In the genomic region with DNA sequence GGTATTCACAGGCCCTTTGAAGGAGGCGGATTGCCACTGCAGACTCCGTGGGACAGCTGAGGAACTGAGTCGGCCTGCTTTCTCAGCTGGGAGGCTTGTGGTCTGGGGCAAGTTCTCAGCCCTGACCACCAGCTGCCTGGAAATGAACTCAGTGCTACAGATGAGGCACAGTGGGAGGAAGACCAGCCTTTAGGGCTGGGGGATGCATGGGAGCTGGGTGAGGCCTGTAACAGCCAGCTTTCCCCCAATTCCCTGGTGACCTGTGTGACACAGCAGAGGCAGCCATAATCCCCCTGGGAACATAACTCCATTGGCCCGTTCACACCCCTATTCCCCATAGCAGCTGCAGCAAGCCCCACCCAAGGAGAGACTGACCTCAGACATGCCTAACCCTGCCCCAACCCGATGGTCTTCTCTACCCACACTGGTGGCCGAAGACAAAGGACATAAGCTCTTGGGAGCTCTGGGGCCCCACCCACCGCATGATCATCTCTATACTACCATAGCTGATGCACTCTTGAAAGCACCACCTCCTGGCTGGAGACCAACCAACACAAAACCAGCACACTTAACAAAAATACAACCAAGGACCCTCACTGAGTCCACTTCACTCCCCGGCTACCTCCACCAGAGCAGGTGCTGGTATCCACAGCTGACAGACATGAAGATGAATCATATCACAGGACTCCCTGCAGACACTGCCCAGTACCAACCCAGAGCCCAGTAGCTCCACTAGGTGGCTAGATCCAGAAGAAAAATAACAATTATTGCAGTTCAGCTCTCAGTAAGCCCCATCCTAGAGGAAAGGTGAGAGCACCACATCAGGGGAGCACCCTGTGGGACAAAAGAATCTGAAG, we compare ENCODE assay signal across 8 cellular contexts. TPM values are rescaled to one million over a fixed set of nuclear protein-coding genes. Genes with fewer than 3 reads are reported as not detected.
DNase-seq lines count a peak whose midpoint lies in the region; ATAC-seq, FAIRE-seq and TF ChIP-seq lines count a peak whose summit lies in the region.

No MANE protein-coding gene starts in this region.

- TF ChIP-seq CTCF in GM13977 (IDR thresholded peaks at IDR 0.05; ENCODE audit: extremely low read depth, insufficient read depth, missing control alignments) (peak; percentile 8), keratinocyte (optimal IDR thresholded peaks at IDR 0.05 in 1 of 3, IDR thresholded peaks at IDR 0.05 in 1 of 3, conservative IDR thresholded peaks at IDR 0.05 in 1 of 3; ENCODE audit: extremely low read depth in 1 of 3, insufficient read depth in 2 of 3, low read length in 3 of 3) (peak in 2 of 3 experiments; percentile 19 to 40)

- H3K9ac ChIP-seq in keratinocyte (ENCODE audit: control insufficient read depth, extremely low read depth, insufficient read depth, low read length), result no peak overlapping the region

- no peaks in the 10 kb centered on the region for H3K9me1 ChIP-seq in keratinocyte (ENCODE audit: control insufficient read depth, extremely low read depth, insufficient read depth, low read length)

- H3K4me1 ChIP-seq in keratinocyte (ENCODE audit: control insufficient read depth, extremely low read depth, insufficient read depth, low read length), result no peaks in the 10 kb centered on the region

- no peaks in the 10 kb centered on the region for H3K27me3 ChIP-seq in keratinocyte (ENCODE audit: control insufficient read depth, extremely low read depth, insufficient read depth, low read length)

- H3K9me3 ChIP-seq in keratinocyte (ENCODE audit: control insufficient read depth, low read depth, low read length), result no peaks in the 10 kb centered on the region

- no peak for FAIRE-seq in keratinocyte (lab: Jason Lieb, UNC)

- H3K4me3 ChIP-seq in keratinocyte (ENCODE audit: control insufficient read depth in 2 of 3, extremely low read depth in 1 of 3, insufficient read depth in 2 of 3, low read depth in 1 of 3, low read length in 3 of 3), result no peak overlapping the region

- no peak overlapping the region for H2AFZ ChIP-seq in keratinocyte (ENCODE audit: control insufficient read depth, low read length)

- no peak overlapping the region for H3K4me2 ChIP-seq in keratinocyte (ENCODE audit: control insufficient read depth, extremely low read depth, insufficient read depth, low read depth, low read length)

- in situ Hi-C loops in GM13977 (cut with MboI; ENCODE audit: low pct_unique_long_range_greater_than_20kb, low sequenced_read_pairs, unreplicated experiment), result no loop called here

- dilution Hi-C loops in keratinocyte (cut with MboI; ENCODE audit: extremely low pct_ligation_motif_present, low sequenced_read_pairs), result no loop called here

- no peak overlapping the region for H3K27ac ChIP-seq in keratinocyte (ENCODE audit: control insufficient read depth, insufficient read depth, low read length)

- ATAC-seq in GM21526 (IDR thresholded peaks at IDR 0.05; ENCODE audit: low FRiP score, unreplicated experiment), result peak; percentile 79
- peak; percentile 80 for ATAC-seq in HG03520 (IDR thresholded peaks at IDR 0.05; ENCODE audit: unreplicated experiment)

- H3K36me3 ChIP-seq in keratinocyte (ENCODE audit: control insufficient read depth in 2 of 2, extremely low read depth in 1 of 2, insufficient read depth in 2 of 2, low read length in 2 of 2), result no peaks in the 10 kb centered on the region

- DNase-seq in GM13977 (ENCODE audit: low spot score) (no peak), keratinocyte (ENCODE audit: low read depth, low spot score) (no peak), hepatic stellate cell (ENCODE audit: low spot score) (no peak), GM03348 (ENCODE audit: low spot score) (no peak), DMS 273 treated with DMSO at 0.1 percent for 48 hours (lab: John Stamatoyannopoulos, UW) (no peak), anterior cingulate cortex (lab: John Stamatoyannopoulos, UW) (no peak)

- peaks cover 69% of the 10 kb centered on the region for H3K79me2 ChIP-seq in keratinocyte (ENCODE audit: control insufficient read depth, insufficient read depth, low read length)

- H4K20me1 ChIP-seq in keratinocyte (ENCODE audit: control insufficient read depth, extremely low read depth, insufficient read depth, low read length), result peaks cover 2% of the 10 kb centered on the region

RNA-seq across cellular contexts. Expression of a gene that starts 24.9 kb away (rescaled TPM):
- polyA plus RNA-seq in keratinocyte, result 14.7 to 16.6 TPM (median 15.5 TPM) in 3 replicates
- polyA plus RNA-seq in keratinocyte (2011; ENCODE audit: low read depth), result 8.2 TPM
- 13.0 and 19.0 TPM in 2 replicates for polyA plus RNA-seq in keratinocyte (2011; cell fraction: cytosol; rRNA removed)
- 13.9 and 17.5 TPM in 2 replicates for polyA plus RNA-seq in keratinocyte (2011; cell fraction: nucleus; rRNA removed)
- polyA plus RNA-seq in keratinocyte (2012; ENCODE audit: low replicate concordance), result 12.2 and 14.1 TPM in 2 replicates
- 36.1 to 88.3 TPM (median 49.2 TPM) in 3 replicates for polyA minus RNA-seq in keratinocyte
- polyA minus RNA-seq in keratinocyte (2011; cell fraction: cytosol; rRNA and poly(A)+ RNA removed), result 47.8 TPM
- polyA minus RNA-seq in keratinocyte (2011; cell fraction: nucleus; rRNA and poly(A)+ RNA removed), result 30.5 and 51.4 TPM in 2 replicates
